In genomic region chr22:37734402-37734700, GRCh38 we compare ENCODE assay signal across 25 cellular contexts.
"Had no signal": no experiment of that assay in that cellular context is flagged by ENCODE, and none has a peak within 500 bp of the region (broad histone marks: within the 10 kb centered on the region; RNA-seq: fewer than 3 reads in every experiment).

No MANE protein-coding gene starts in this region.

- H3K4me2 ChIP-seq: KMS-11 had no signal

- H3K9me3 Mint-ChIP-seq: activated naive CD4-positive, alpha-beta T cell treated with anti-CD3 and anti-CD28 coated beads, Interleukin-2, amount 10 ng/mL, durations not matched to agents 7 days and 5 days; activated naive CD8-positive, alpha-beta T cell treated with anti-CD3 and anti-CD28 coated beads for 36 hours; activated T-cell treated with anti-CD3 and anti-CD28 coated beads, Interleukin-2, amount 50 U/mL, for 24 hours; activated T-helper 1 cell treated with anti-CD3 and anti-CD28 coated beads, Interleukin-12 subunit alpha, Interleukin-12 subunit beta, Interleukin-2, Interleukin-4 antibody, amounts not matched to agents 30 ng/mL and 10 ng/mL and 1 ng/mL, durations not matched to agents 14 hours and 24 hours and 36 hours; WTC11 had no signal

- H3K27me3 ChIP-seq: brain microvascular endothelial cell had no signal

- H3K9ac ChIP-seq: KMS-11 had no signal

- H3K27ac Mint-ChIP-seq: activated CD8-positive, alpha-beta memory T cell treated with anti-CD3 and anti-CD28 coated beads, Interleukin-2, amount 10 ng/mL, durations not matched to agents 7 days and 5 days; activated naive CD4-positive, alpha-beta T cell treated with anti-CD3 and anti-CD28 coated beads, Interleukin-2, amount 10 ng/mL, durations not matched to agents 7 days and 5 days; activated naive CD8-positive, alpha-beta T cell treated with anti-CD3 and anti-CD28 coated beads for 36 hours; activated T-cell treated with anti-CD3 and anti-CD28 coated beads, Interleukin-2, amount 50 U/mL, for 24 hours; activated T-helper 1 cell treated with anti-CD3 and anti-CD28 coated beads, Interleukin-12 subunit alpha, Interleukin-12 subunit beta, Interleukin-2, Interleukin-4 antibody, amounts not matched to agents 30 ng/mL and 10 ng/mL and 1 ng/mL, durations not matched to agents 14 hours and 24 hours and 36 hours; T-helper 17 cell; WTC11 had no signal

- H3K36me3 Mint-ChIP-seq: activated naive CD4-positive, alpha-beta T cell treated with anti-CD3 and anti-CD28 coated beads, Interleukin-2, amount 10 ng/mL, durations not matched to agents 7 days and 5 days; activated naive CD8-positive, alpha-beta T cell treated with anti-CD3 and anti-CD28 coated beads for 36 hours had no signal

- DNase-seq: activated CD4-positive, alpha-beta T cell treated with anti-CD3 and anti-CD28 coated beads for 48 hours; activated CD4-positive, alpha-beta T cell treated with anti-CD3 and anti-CD28 coated beads, Interleukin-2, amount 50 U/mL, for 48 hours; activated CD4-positive, CD25-positive, alpha-beta regulatory T cell treated with anti-CD3 and anti-CD28 coated beads, Interleukin-2, amount 50 U/mL, for 72 hours; activated CD8-positive, alpha-beta memory T cell treated with anti-CD3 and anti-CD28 coated beads, Interleukin-2, amount 10 ng/mL, durations not matched to agents 7 days and 5 days; activated effector memory CD4-positive, alpha-beta T cell treated with Interleukin-2 at 50 U/mL for 16 hours; activated naive CD4-positive, alpha-beta T cell treated with anti-CD3 and anti-CD28 coated beads, Interleukin-2, amount 10 ng/mL, durations not matched to agents 7 days and 5 days; activated naive CD8-positive, alpha-beta T cell treated with anti-CD3 and anti-CD28 coated beads for 36 hours; activated T-cell treated with anti-CD3 and anti-CD28 coated beads, Interleukin-2, amount 50 U/mL, for 24 hours; brain microvascular endothelial cell; MV-4-11; NCI-H1092 treated with DMSO at 0.1 percent for 48 hours; NCI-H1417 treated with DMSO at 0.1 percent for 48 hours; NCI-H1694; NCI-H2029; NCI-H2107; NCI-H345; NCI-H510A; NCI-H526 treated with DMSO at 0.1 percent for 48 hours; NCI-H82; SIG-M5; T-helper 17 cell; T-helper 9 cell had no signal

- H3K4me1 Mint-ChIP-seq: activated naive CD4-positive, alpha-beta T cell treated with anti-CD3 and anti-CD28 coated beads, Interleukin-2, amount 10 ng/mL, durations not matched to agents 7 days and 5 days; activated naive CD8-positive, alpha-beta T cell treated with anti-CD3 and anti-CD28 coated beads for 36 hours; T-helper 17 cell; WTC11 had no signal

- ATAC-seq: activated CD8-positive, alpha-beta memory T cell treated with anti-CD3 and anti-CD28 coated beads, Interleukin-2, amount 10 ng/mL, durations not matched to agents 7 days and 5 days; T-helper 17 cell had no signal

- H3K27me3 Mint-ChIP-seq: activated CD8-positive, alpha-beta memory T cell treated with anti-CD3 and anti-CD28 coated beads, Interleukin-2, amount 10 ng/mL, durations not matched to agents 7 days and 5 days; activated naive CD8-positive, alpha-beta T cell treated with anti-CD3 and anti-CD28 coated beads for 36 hours; activated T-cell treated with anti-CD3 and anti-CD28 coated beads, Interleukin-2, amount 50 U/mL, for 24 hours; T-helper 17 cell had no signal

- H3K27ac ChIP-seq: brain microvascular endothelial cell, KMS-11 had no signal

- H3K36me3 ChIP-seq: brain microvascular endothelial cell had no signal

- H3K4me3 Mint-ChIP-seq: activated CD8-positive, alpha-beta memory T cell treated with anti-CD3 and anti-CD28 coated beads, Interleukin-2, amount 10 ng/mL, durations not matched to agents 7 days and 5 days; activated naive CD4-positive, alpha-beta T cell treated with anti-CD3 and anti-CD28 coated beads, Interleukin-2, amount 10 ng/mL, durations not matched to agents 7 days and 5 days; activated naive CD8-positive, alpha-beta T cell treated with anti-CD3 and anti-CD28 coated beads for 36 hours; activated T-cell treated with anti-CD3 and anti-CD28 coated beads, Interleukin-2, amount 50 U/mL, for 24 hours; activated T-helper 1 cell treated with anti-CD3 and anti-CD28 coated beads, Interleukin-12 subunit alpha, Interleukin-12 subunit beta, Interleukin-2, Interleukin-4 antibody, amounts not matched to agents 30 ng/mL and 10 ng/mL and 1 ng/mL, durations not matched to agents 14 hours and 24 hours and 36 hours; T-helper 17 cell; WTC11 had no signal
